11 cellular contexts compared by ENCODE assay signal in genomic region chr12:116692605-116693004, GRCh38.
"Had no signal": no experiment of that assay in that cellular context is flagged by ENCODE, and none has a peak within 500 bp of the region (broad histone marks: within the 10 kb centered on the region; RNA-seq: fewer than 3 reads in every experiment).

No MANE protein-coding gene starts in this region.

- H3K9me3 Mint-ChIP-seq: activated CD8-positive, alpha-beta T cell treated with anti-CD3 and anti-CD28 coated beads for 36 hours; activated naive CD4-positive, alpha-beta T cell treated with anti-CD3 and anti-CD28 coated beads for 36 hours; mesothelial cell of epicardium; T-helper 2 cell treated with Interferon-gamma antibody and Interleukin-4, amounts not matched to agents 5 μg/mL and 100 μg/mL, for 36 hours had no signal

- H3K36me3 ChIP-seq: left ventricle myocardium inferior had no signal

- ATAC-seq: activated CD4-positive, alpha-beta T cell treated with anti-CD3 and anti-CD28 coated beads for 36 hours; activated CD8-positive, alpha-beta T cell treated with anti-CD3 and anti-CD28 coated beads for 36 hours had no signal

- H3K4me3 ChIP-seq: skin epidermis had no signal

- H3K27ac Mint-ChIP-seq: activated CD4-positive, alpha-beta T cell treated with anti-CD3 and anti-CD28 coated beads for 36 hours; activated CD8-positive, alpha-beta T cell treated with anti-CD3 and anti-CD28 coated beads for 36 hours; activated naive CD4-positive, alpha-beta T cell treated with anti-CD3 and anti-CD28 coated beads for 36 hours; mesothelial cell of epicardium; T-helper 2 cell treated with Interferon-gamma antibody and Interleukin-4, amounts not matched to agents 5 μg/mL and 100 μg/mL, for 36 hours had no signal

- H3K9me3 ChIP-seq: left ventricle myocardium inferior had no signal

- H3K36me3 Mint-ChIP-seq: mesothelial cell of epicardium had no signal

- H3K27ac ChIP-seq: skin epidermis had no signal

- DNase-seq: activated CD4-positive, alpha-beta T cell treated with anti-CD3 and anti-CD28 coated beads for 36 hours; activated CD8-positive, alpha-beta memory T cell treated with anti-CD3 and anti-CD28 coated beads, Interleukin-2, amount 50 U/mL, for 48 hours; activated CD8-positive, alpha-beta T cell treated with anti-CD3 and anti-CD28 coated beads for 36 hours; activated naive CD4-positive, alpha-beta T cell treated with anti-CD3 and anti-CD28 coated beads for 36 hours; islet precursor cell; left ventricle myocardium inferior; posterior cingulate gyrus; stimulated activated CD4-positive, alpha-beta T cell treated with anti-CD3 and anti-CD28 coated beads, Interleukin-4, amount 100 ng/mL, for 4 hours had no signal

- H3K4me3 Mint-ChIP-seq: activated CD4-positive, alpha-beta T cell treated with anti-CD3 and anti-CD28 coated beads for 36 hours; activated CD8-positive, alpha-beta T cell treated with anti-CD3 and anti-CD28 coated beads for 36 hours; activated naive CD4-positive, alpha-beta T cell treated with anti-CD3 and anti-CD28 coated beads for 36 hours; T-helper 2 cell treated with Interferon-gamma antibody and Interleukin-4, amounts not matched to agents 5 μg/mL and 100 μg/mL, for 36 hours had no signal
